In the genomic region with DNA sequence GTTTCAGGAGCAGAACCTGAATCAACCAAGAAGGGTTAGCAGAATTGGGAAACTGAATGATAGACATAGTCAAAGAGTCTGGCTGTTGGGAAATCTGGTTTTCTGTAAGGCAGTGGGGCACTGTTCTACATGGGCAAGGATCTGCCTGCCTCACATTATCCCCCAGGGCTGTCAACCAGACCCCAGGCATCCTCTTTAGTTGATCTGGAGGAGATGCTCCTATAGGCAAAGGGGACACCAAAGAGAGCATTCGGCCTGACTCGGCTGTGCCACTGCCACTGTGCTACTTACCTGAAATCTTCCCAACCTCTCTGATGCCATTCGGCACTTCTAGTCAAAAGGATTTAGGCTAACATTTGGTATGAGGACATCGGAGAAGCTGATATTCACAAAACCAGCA, we compare ENCODE assay signal across 7 cellular contexts. TPM values are rescaled to one million over a fixed set of nuclear protein-coding genes. Genes with fewer than 3 reads are reported as not detected.
DNase-seq lines count a peak whose midpoint lies in the region; ATAC-seq and TF ChIP-seq lines count a peak whose summit lies in the region.

No MANE protein-coding gene starts in this region.

- no peaks in the 10 kb centered on the region for H3K9me3 ChIP-seq in DOHH2 (ENCODE audit: control insufficient read depth, insufficient read depth, low read length)
- H3K9me3 ChIP-seq in PC-3 (ENCODE audit: low read length), result no peaks in the 10 kb centered on the region
- H3K9me3 ChIP-seq in duodenal mucosa (ENCODE audit: control insufficient read depth in 1 of 2, low read length in 2 of 2), result no peaks in the 10 kb centered on the region
- H3K9me3 ChIP-seq in sigmoid colon, result no peaks in the 10 kb centered on the region

- DNase-seq in PC-3, result no peak
- DNase-seq in sigmoid colon, result no peak
- DNase-seq in GOT3 (lab: John Stamatoyannopoulos, UW), result no peak
- no peak for DNase-seq in brain microvascular endothelial cell
- DNase-seq in RPMI8226, result no peak

- H3K4me2 ChIP-seq in DOHH2 (ENCODE audit: low read length), result peak overlapping the region; percentile 37; the same call in 1 of the 2 replicates
- peak overlapping the region; percentile 10; the same call in 1 of the 2 replicates for H3K4me2 ChIP-seq in PC-3 (ENCODE audit: low read length)

- no peak overlapping the region for H2AFZ ChIP-seq in PC-3 (ENCODE audit: low read length)

- H3K27ac ChIP-seq in DOHH2 (ENCODE audit: low read depth, low read length), result no peak overlapping the region
- H3K27ac ChIP-seq in PC-3 (ENCODE audit: low read length), result no peak overlapping the region
- H3K27ac ChIP-seq in duodenal mucosa (ENCODE audit: low read depth, low read length), result peak overlapping the region; percentile 48
- H3K27ac ChIP-seq in sigmoid colon, result peak overlapping the region; percentile 48 to 98 (median 74)
- no peak overlapping the region for H3K27ac ChIP-seq in brain microvascular endothelial cell

- intact Hi-C loops in PC-3 (cut with micrococcal nuclease) (no loop called here), sigmoid colon (cut with DNase I) (loop anchor here (2.0 to 5.0 kb wide), 2 partner anchors 386 to 526 kb away; a partner anchor contains a TSS)

- no peak overlapping the region for H3K9ac ChIP-seq in PC-3 (ENCODE audit: low read length)
- H3K9ac ChIP-seq in duodenal mucosa (ENCODE audit: low read depth in 1 of 2, low read length in 2 of 2), result no peak overlapping the region

- TF ChIP-seq CTCF in DOHH2 (IDR thresholded peaks at IDR 0.05; ENCODE audit: low read depth, low read length, poor library complexity, severe bottlenecking) (no peak), PC-3 (conservative IDR thresholded peaks at IDR 0.05; ENCODE audit: low read depth, low read length) (no peak), sigmoid colon (IDR thresholded peaks at IDR 0.05) (no peak), brain microvascular endothelial cell (IDR thresholded peaks at IDR 0.05; ENCODE audit: low read depth, low read length, missing control alignments) (no peak)

- TF ChIP-seq POLR2A in sigmoid colon (IDR thresholded peaks at IDR 0.05), result no peak

- CTCF ChIA-PET in PC-3 (lab: Charles Lee), result interaction anchor here (0.6 to 1.2 kb wide), 3 partner anchors 49 to 237 kb away, joined by 3 to 6 read pairs (median 3); no protein-coding TSS in a partner anchor

- H3K79me2 ChIP-seq in DOHH2 (ENCODE audit: control insufficient read depth, low read length) (peaks cover 28% of the 10 kb centered on the region), PC-3 (ENCODE audit: low read length) (peaks cover 26% of the 10 kb centered on the region)

- no peak for ATAC-seq in PC-3

- H3K4me1 ChIP-seq in DOHH2 (ENCODE audit: control insufficient read depth, low read length) (peaks cover 79% of the 10 kb centered on the region), PC-3 (ENCODE audit: insufficient read depth, low read length) (peaks cover 22% of the 10 kb centered on the region), duodenal mucosa (ENCODE audit: control insufficient read depth in 1 of 2, insufficient read depth in 2 of 2, low read length in 2 of 2) (peaks cover 31 to 42% of the 10 kb centered on the region in 2 donors), sigmoid colon (peaks cover 0 to 57% (median 41%) of the 10 kb centered on the region in 4 donors)

- no TSS peak for BruUV-seq in PC-3 (replicated peaks; lab: Mats Ljungman, UMichigan)

- 92 to 93% methylated on average over 4 of the region's 4 CpGs for WGBS in sigmoid colon, 2 donors

- H3K9me2 ChIP-seq in DOHH2 (replicated peaks; ENCODE audit: control insufficient read depth, low read length) (no peaks in the 10 kb centered on the region), PC-3 (replicated peaks; ENCODE audit: low read length) (no peaks in the 10 kb centered on the region)

- POLR2A ChIA-PET in PC-3 (lab: Charles Lee; ENCODE audit: unreplicated experiment), result interaction anchor here (0.7 kb wide), 1 partner anchor 82 kb away, joined by 7 read pairs; no protein-coding TSS in a partner anchor

- peaks cover 64% of the 10 kb centered on the region for H3K36me3 ChIP-seq in DOHH2 (ENCODE audit: control insufficient read depth, low read length)
- peaks cover 46% of the 10 kb centered on the region for H3K36me3 ChIP-seq in PC-3 (ENCODE audit: low read depth, low read length)
- peaks cover 29 to 52% of the 10 kb centered on the region in 2 donors for H3K36me3 ChIP-seq in duodenal mucosa (ENCODE audit: control insufficient read depth in 1 of 2, insufficient read depth in 2 of 2, low read length in 2 of 2)
- peaks cover 17 to 63% (median 52%) of the 10 kb centered on the region in 4 donors for H3K36me3 ChIP-seq in sigmoid colon
- H3K36me3 ChIP-seq in brain microvascular endothelial cell (replicated peaks), result peaks cover 35% of the 10 kb centered on the region

- H3K27me3 ChIP-seq in DOHH2 (ENCODE audit: control insufficient read depth, low read length) (no peaks in the 10 kb centered on the region), PC-3 (ENCODE audit: low read length) (no peaks in the 10 kb centered on the region), duodenal mucosa (ENCODE audit: control insufficient read depth in 1 of 2, insufficient read depth in 2 of 2, low read length in 2 of 2) (no peaks in the 10 kb centered on the region), sigmoid colon (no peaks in the 10 kb centered on the region), brain microvascular endothelial cell (replicated peaks) (no peaks in the 10 kb centered on the region)

- H4K20me1 ChIP-seq in DOHH2 (ENCODE audit: control insufficient read depth, insufficient read depth, low read depth, low read length) (no peaks in the 10 kb centered on the region), PC-3 (ENCODE audit: low read length) (no peaks in the 10 kb centered on the region)

- no peak overlapping the region for H3K4me3 ChIP-seq in DOHH2 (ENCODE audit: low read length)
- no peak overlapping the region for H3K4me3 ChIP-seq in PC-3 (ENCODE audit: low read length)
- no peak overlapping the region for H3K4me3 ChIP-seq in duodenal mucosa (ENCODE audit: low read depth in 1 of 2, low read length in 2 of 2)
- H3K4me3 ChIP-seq in sigmoid colon, result no peak overlapping the region
- H3K4me3 ChIP-seq in brain microvascular endothelial cell (ENCODE audit: low read depth, low read length), result no peak overlapping the region

- TF ChIP-seq EP300 in sigmoid colon (IDR thresholded peaks at IDR 0.05), result no peak

- in situ Hi-C loops in brain microvascular endothelial cell (cut with HindIII; ENCODE audit: low pct_ligation_motif_present, low sequenced_read_pairs), result no loop called here

- H3F3A ChIP-seq in DOHH2 (ENCODE audit: control insufficient read depth, insufficient read depth) (peaks cover 11% of the 10 kb centered on the region), PC-3 (ENCODE audit: low read length, unreplicated experiment) (peaks cover 5% of the 10 kb centered on the region)

RNA-seq across cellular contexts. Expression of a gene that starts 4.1 kb away (rescaled TPM):
- 120 and 181 TPM in 2 replicates for total RNA-seq in PC-3 (2014; rRNA removed)
- 100 to 1,000 TPM; 197 to 294 (median 260) TPM for total RNA-seq in sigmoid colon
- polyA plus RNA-seq in sigmoid colon, result 100 to 1,000 TPM; 117 to 243 (median 187) TPM

RNA-seq across cellular contexts. Expression of a gene that starts 5.5 kb away (rescaled TPM):
- total RNA-seq in PC-3 (2014; rRNA removed) (148 and 165 TPM in 2 replicates), sigmoid colon (10 to 100 TPM; 45.3 to 69.1 (median 51.8) TPM)
- 10 to 100 TPM; 15.3 to 29.9 (median 18.0) TPM for polyA plus RNA-seq in sigmoid colon

RNA-seq across cellular contexts. Expression of a gene that starts 31.4 kb away (rescaled TPM):
- total RNA-seq in PC-3 (2014; rRNA removed) (not detected in 2 replicates), sigmoid colon (10 to 100 TPM in 1 of 4 donors, 1 to 10 TPM in 2, under 1 TPM in 1; 0.95 to 11.6 (median 6.7) TPM)
- 10 to 100 TPM in 1 of 3 donors, 1 to 10 TPM in 2; 1.8 to 16.9 (median 2.4) TPM for polyA plus RNA-seq in sigmoid colon

RNA-seq across cellular contexts. Expression of a gene that starts 51.4 kb away (rescaled TPM):
- total RNA-seq in PC-3 (2014; rRNA removed), result 6.4 and 18.5 TPM in 2 replicates
- total RNA-seq in sigmoid colon, result 1 to 10 TPM; 2.9 to 5.4 (median 4.1) TPM
- 1 to 10 TPM in 2 of 3 donors, not detected in 1; 1.2 to 2.9 TPM for polyA plus RNA-seq in sigmoid colon

Comparison
In these comparisons a context has a peak if more than half of its experiments do, and no peak if none do; other contexts are left out.
1. H3K27ac ChIP-seq: peak in duodenal mucosa (single experiment) and sigmoid colon (4 of 4); none in DOHH2 (single experiment), PC-3 (single experiment) and brain microvascular endothelial cell (single experiment).